ENCODE assay signal across 29 cellular contexts in the genomic region with DNA sequence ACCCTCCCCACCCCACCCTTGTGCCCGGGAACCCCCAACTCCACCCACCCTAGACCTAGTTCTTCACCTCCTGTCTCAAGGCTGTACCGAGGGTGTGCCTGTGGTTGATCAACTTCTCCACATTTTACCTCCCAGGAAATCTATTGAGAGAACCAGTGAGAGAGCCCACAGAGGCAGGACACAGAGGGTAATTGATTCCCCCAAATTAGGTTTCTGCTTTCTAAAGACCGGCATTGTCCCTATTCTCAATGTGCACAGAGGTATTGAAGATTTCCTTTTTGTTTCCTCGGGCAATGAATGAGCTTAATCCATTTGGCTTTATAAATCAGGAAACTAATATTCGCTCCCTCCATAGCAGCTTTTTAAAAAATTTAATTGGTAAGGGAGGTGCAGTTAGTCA. TPM values are rescaled to one million over a fixed set of nuclear protein-coding genes. Genes with fewer than 3 reads are reported as not detected.
DNase-seq lines count a peak whose midpoint lies in the region; ATAC-seq, FAIRE-seq and TF ChIP-seq lines count a peak whose summit lies in the region.
"Had no signal": no experiment of that assay in that cellular context is flagged by ENCODE, and none has a peak within 500 bp of the region (broad histone marks: within the 10 kb centered on the region; RNA-seq: fewer than 3 reads in every experiment).

No MANE protein-coding gene starts in this region.

- H3K27me3 ChIP-seq in CD4-positive, alpha-beta T cell (ENCODE audit: control insufficient read depth, insufficient read depth, low read length): peaks cover 77% of the 10 kb centered on the region
- peaks cover 0 to 82% (median 23%) of the 10 kb centered on the region in 3 experiments for H3K27me3 ChIP-seq in neuronal stem cell (ENCODE audit: control insufficient read depth in 3 of 3, insufficient read depth in 3 of 3, low read depth in 1 of 3, low read length in 3 of 3)

- no peaks in the 10 kb centered on the region for H3K9me3 ChIP-seq in CD4-positive, alpha-beta T cell (ENCODE audit: control insufficient read depth, low read length)
- no peaks in the 10 kb centered on the region for H3K9me3 ChIP-seq in neuronal stem cell (replicated peaks in 1 of 2; ENCODE audit: control insufficient read depth in 2 of 2, insufficient read depth in 1 of 2, low read depth in 1 of 2, low read length in 2 of 2)
- H3K9me3 ChIP-seq: SJSA1 had no signal

- WGBS in neuronal stem cell (ENCODE audit: extremely low coverage in 2 of 2, insufficient read length in 2 of 2, insufficient replicate concordance in 1 of 2), 2 donors: no CpG with 5 or more reads among the region's 5 CpGs

- no peaks in the 10 kb centered on the region for H3K36me3 ChIP-seq in neuronal stem cell (replicated peaks in 1 of 2; ENCODE audit: control insufficient read depth in 2 of 2, insufficient read depth in 2 of 2, low read length in 2 of 2)
- H3K36me3 ChIP-seq: SJSA1 had no signal

- no peak for ATAC-seq in CD4-positive, alpha-beta T cell (ENCODE audit: poor library complexity)
- ATAC-seq in GM18517 (IDR thresholded peaks at IDR 0.05; ENCODE audit: unreplicated experiment) (no peak), GM21367 (IDR thresholded peaks at IDR 0.05; ENCODE audit: unreplicated experiment) (no peak)
- ATAC-seq: A549, HepG2, K562, Right ventricle myocardium inferior had no signal

- no peak overlapping the region for H2BK15ac ChIP-seq in neuronal stem cell (ENCODE audit: low read length)

- H2BK120ac ChIP-seq in neuronal stem cell (ENCODE audit: low read depth, low read length): no peak overlapping the region

- peak overlapping the region; percentile 65 for H3K4me3 ChIP-seq in Jurkat, Clone E6-1 (ENCODE audit: low read length)
- H3K4me3 ChIP-seq in neuronal stem cell (ENCODE audit: low read length in 2 of 2): no peak overlapping the region
- H3K4me3 ChIP-seq: A549, GM23248, K562, PC-9, SJSA1 had no signal

- no peak overlapping the region for H3K27ac Mint-ChIP-seq in CD4-positive, alpha-beta T cell
- H3K27ac Mint-ChIP-seq in mesothelial cell of epicardium: no peak overlapping the region
- H3K27ac Mint-ChIP-seq: H9 had no signal

- H3K4ac ChIP-seq in neuronal stem cell (ENCODE audit: low read length): no peak overlapping the region

- H3K79me1 ChIP-seq in neuronal stem cell (ENCODE audit: low read depth, low read length): peaks cover 3% of the 10 kb centered on the region

- intact Hi-C loops in CD4-positive, alpha-beta T cell (cut with DNase I, micrococcal nuclease): no loop called here

- no peak overlapping the region for H3K23ac ChIP-seq in neuronal stem cell (ENCODE audit: low read depth, low read length, poor library complexity)

- H3K18ac ChIP-seq in neuronal stem cell (ENCODE audit: low read length): no peak overlapping the region

- H3K4me3 Mint-ChIP-seq in CD4-positive, alpha-beta T cell: peak overlapping the region; percentile 58
- peak overlapping the region; percentile 15 for H3K4me3 Mint-ChIP-seq in mesothelial cell of epicardium

- H3K14ac ChIP-seq in neuronal stem cell (ENCODE audit: low read length): no peak overlapping the region

- no peak overlapping the region for H2AFZ ChIP-seq in neuronal stem cell (ENCODE audit: low read length)
- H2AFZ ChIP-seq: GM23248, PC-9 had no signal

- peak overlapping the region; percentile 11 for H2AK5ac ChIP-seq in neuronal stem cell (ENCODE audit: low read depth, low read length)

- no peak overlapping the region for H3K4me2 ChIP-seq in neuronal stem cell (ENCODE audit: insufficient read depth, low read length, poor library complexity, severe bottlenecking)
- H3K4me2 ChIP-seq: A549, PC-9 had no signal

- no peak overlapping the region for H3K9ac ChIP-seq in neuronal stem cell (ENCODE audit: low read depth, low read length, poor library complexity)
- H3K9ac ChIP-seq: GM23248 had no signal

- no peak overlapping the region for H2BK5ac ChIP-seq in neuronal stem cell (ENCODE audit: low read length)

- H4K91ac ChIP-seq in neuronal stem cell (ENCODE audit: low read depth, low read length, poor library complexity): no peak overlapping the region

- H3K27me3 Mint-ChIP-seq in CD4-positive, alpha-beta T cell: peaks cover 68% of the 10 kb centered on the region
- H3K27me3 Mint-ChIP-seq in mesothelial cell of epicardium (ENCODE audit: low read depth): peaks cover 84% of the 10 kb centered on the region

- no peak for FAIRE-seq in D721Med (lab: Jason Lieb, UNC)
- FAIRE-seq: A549, GM18507, HepG2, K562 had no signal

- no peak for DNase-seq in CD4-positive, alpha-beta T cell
- no peak for DNase-seq in Jurkat, Clone E6-1 (ENCODE audit: low read depth, low spot score)
- no peak for DNase-seq in mesothelial cell of epicardium (ENCODE audit: low spot score in 2 of 2, unreplicated experiment in 2 of 2)
- no peak for DNase-seq in neuronal stem cell (ENCODE audit: low spot score)
- no peak for DNase-seq in D721Med (ENCODE audit: insufficient read length, low spot score)
- DNase-seq: AML-193; C1 segment of cervical spinal cord; CD8-positive, alpha-beta memory T cell; GM23248; H9; MV-4-11; NCI-H1105; NCI-H1436 treated with DMSO at 0.1 percent for 48 hours; NCI-H1930; NCI-H2107; NCI-H524 treated with DMSO at 0.1 percent for 48 hours; NK-92 treated with Interleukin-12 subunit alpha and Interleukin-12 subunit beta, amount 100 ng/mL, for 24 hours; PC-9 had no signal

- no peak for TF ChIP-seq CTCF in CD4-positive, alpha-beta T cell (IDR thresholded peaks at IDR 0.05)
- TF ChIP-seq CTCF in mesothelial cell of epicardium (IDR thresholded peaks at IDR 0.05; ENCODE audit: unreplicated experiment) (no peak), D721Med (IDR thresholded peaks at IDR 0.05; ENCODE audit: insufficient read depth, missing control alignments) (no peak)

- CTCF ChIA-PET in CD4-positive, alpha-beta T cell (lab: Charles Lee): no interaction called here

- no peaks in the 10 kb centered on the region for H3K9me3 Mint-ChIP-seq in CD4-positive, alpha-beta T cell
- H3K9me3 Mint-ChIP-seq in mesothelial cell of epicardium: peaks cover 6% of the 10 kb centered on the region

- no peaks in the 10 kb centered on the region for H3K36me3 Mint-ChIP-seq in CD4-positive, alpha-beta T cell (ENCODE audit: low read depth)
- no peaks in the 10 kb centered on the region for H3K36me3 Mint-ChIP-seq in mesothelial cell of epicardium
- H3K36me3 Mint-ChIP-seq: CD8-positive, alpha-beta memory T cell had no signal

- no peak overlapping the region for H2BK12ac ChIP-seq in neuronal stem cell (ENCODE audit: low read length)

- POLR2A ChIA-PET in CD4-positive, alpha-beta T cell (lab: Charles Lee): no interaction called here

- H3K4me1 Mint-ChIP-seq in CD4-positive, alpha-beta T cell (ENCODE audit: low read depth): no peaks in the 10 kb centered on the region
- peaks cover 9% of the 10 kb centered on the region for H3K4me1 Mint-ChIP-seq in mesothelial cell of epicardium

- no peak overlapping the region for H3K27ac ChIP-seq in CD4-positive, alpha-beta T cell (ENCODE audit: low read depth, low read length)
- H3K27ac ChIP-seq in neuronal stem cell (replicated peaks; ENCODE audit: low read length): peak overlapping the region; percentile 47
- H3K27ac ChIP-seq: A549, GM23248, PC-9, SJSA1 had no signal

- H3K4me1 ChIP-seq in neuronal stem cell (ENCODE audit: control insufficient read depth in 2 of 2, insufficient read depth in 1 of 2, low read depth in 1 of 2, low read length in 2 of 2): peaks cover 3 to 42% of the 10 kb centered on the region in 2 donors

- H4K8ac ChIP-seq in neuronal stem cell (ENCODE audit: low read depth, low read length): no peak overlapping the region

RNA-seq across cellular contexts. Expression of gene LMO1, which starts 6.0 kb away (rescaled TPM):
- total RNA-seq in CD4-positive, alpha-beta T cell: not detected
- polyA plus RNA-seq in Jurkat, Clone E6-1 (2012; ENCODE audit: insufficient read depth, insufficient read length): 10.7 TPM
- total RNA-seq in mesothelial cell of epicardium: 2.5 to 4.1 TPM (median 3.2 TPM) in 3 replicates
- polyA plus RNA-seq in neuronal stem cell (2013, experiment 1 of 2): 9.9 TPM
- 9.4 TPM for polyA plus RNA-seq in neuronal stem cell (2013, experiment 2 of 2)
- total RNA-seq: CD8-positive, alpha-beta memory T cell; GM23248; HepG2; K562; LHCN-M2; MCF 10A; PC-9; RPMI7951; SJSA1 had no signal
- polyA plus RNA-seq: GM23248, HepG2, K562 had no signal
